Comparison of ENCODE assay signal across 1 cellular context in genomic region chr10:49253340-49253739, GRCh38.
TF ChIP-seq lines count a peak whose summit lies in the region.

No MANE protein-coding gene starts in this region.

TF ChIP-seq in IMR-90, 13 proteins besides CTCF, POLR2A, EP300 and RAD21:
- TF ChIP-seq MAFK (IDR thresholded peaks at IDR 0.05; ENCODE audit: low read depth, low read length): no peak
- TF ChIP-seq BHLHE40 (IDR thresholded peaks at IDR 0.05; ENCODE audit: low read depth, low read length): no peak
- TF ChIP-seq RFX5 (IDR thresholded peaks at IDR 0.05; ENCODE audit: low read depth, low read length): no peak
- TF ChIP-seq USF2 (IDR thresholded peaks at IDR 0.05; ENCODE audit: low read depth, low read length): no peak
- no peak for TF ChIP-seq MXI1 (IDR thresholded peaks at IDR 0.05; ENCODE audit: borderline replicate concordance, low read depth, low read length)
- TF ChIP-seq MAZ (IDR thresholded peaks at IDR 0.05; ENCODE audit: borderline replicate concordance, low read depth, low read length): no peak
- TF ChIP-seq ELK1 (IDR thresholded peaks at IDR 0.05; ENCODE audit: borderline replicate concordance, low read depth, low read length): no peak
- TF ChIP-seq RCOR1 (IDR thresholded peaks at IDR 0.05; ENCODE audit: insufficient replicate concordance, low read length): no peak
- TF ChIP-seq FOS (IDR thresholded peaks at IDR 0.05; ENCODE audit: low read depth, low read length): no peak
- TF ChIP-seq CHD1 (IDR thresholded peaks at IDR 0.05; ENCODE audit: low read depth, low read length): no peak
- TF ChIP-seq NFE2L2 (IDR thresholded peaks at IDR 0.05; ENCODE audit: low read depth, low read length): no peak
- TF ChIP-seq CEBPB (IDR thresholded peaks at IDR 0.05; ENCODE audit: low read depth, low read length): no peak
- no peak for TF ChIP-seq SMC3 (IDR thresholded peaks at IDR 0.05; ENCODE audit: low read depth, low read length)
